In the genomic region with DNA sequence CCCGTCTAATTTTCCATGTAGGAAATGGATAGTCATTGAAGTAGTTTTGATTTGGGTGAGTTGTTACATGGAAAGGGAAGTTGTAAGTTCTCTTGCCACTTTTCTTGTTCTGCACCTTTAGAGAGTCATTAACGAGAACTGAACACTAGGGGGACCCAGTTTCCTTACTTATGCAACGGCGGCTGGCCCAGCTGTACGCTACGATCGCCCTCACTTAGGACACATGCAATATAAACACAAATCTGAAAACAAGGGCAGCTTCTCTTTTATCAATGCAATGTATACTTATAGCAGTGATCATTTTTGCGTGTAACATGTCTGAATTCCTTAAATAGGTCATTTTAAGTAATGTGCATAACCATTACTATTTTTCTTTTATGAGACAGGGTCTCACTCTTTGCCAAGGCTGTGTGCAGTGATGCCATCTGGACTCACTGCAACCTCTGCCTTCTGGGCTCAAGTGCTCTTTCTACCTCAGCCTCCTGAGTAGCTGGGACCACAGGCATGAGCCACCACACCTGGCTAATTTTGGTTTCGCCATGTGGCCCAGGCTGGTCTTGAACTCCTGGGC, we compare ENCODE assay signal across 8 cellular contexts. TPM values are rescaled to one million over a fixed set of nuclear protein-coding genes. Genes with fewer than 3 reads are reported as not detected.
A peak's percentile ranks its signal among the peaks of the same experiment; 100 is the strongest.
DNase-seq lines count a peak whose midpoint lies in the region; ATAC-seq, FAIRE-seq and TF ChIP-seq lines count a peak whose summit lies in the region.
"Not testable (repeated sequence)": the region's sequence is repeated elsewhere in the genome, so short reads cannot be mapped to it uniquely, and the experiment has no call there.

No MANE protein-coding gene starts in this region.

- not testable (repeated sequence) for H3K36me3 ChIP-seq in brain microvascular endothelial cell (replicated peaks); heart right ventricle
- H3K36me3 ChIP-seq in neutrophil = peaks cover 18% of the 10 kb centered on the region

- H3K4me2 ChIP-seq in A549 = peak overlapping the region; percentile 42

- TF ChIP-seq POLR2A in A549 (IDR thresholded peaks at IDR 0.05; ENCODE audit: low read length) = not testable (repeated sequence)

- FAIRE-seq in A549 (lab: Jason Lieb, UNC) = peak; percentile 98

- not testable (repeated sequence) for H3K27me3 ChIP-seq in brain microvascular endothelial cell (replicated peaks); heart right ventricle; neutrophil

- peak; percentile 86 to 95 for ATAC-seq in A549
- peak; percentile 39 for ATAC-seq in HG02852 (IDR thresholded peaks at IDR 0.05; ENCODE audit: unreplicated experiment)
- ATAC-seq in heart right ventricle = peak; percentile 46 to 83 (median 77)

- H3K27ac ChIP-seq in A549 (peak overlapping the region; percentile 0 to 23; a peak in 2 of 6 replicates), heart right ventricle (peak overlapping the region in 6 of 10 donors; percentile 2 to 48 (median 28)), neutrophil (peak overlapping the region; percentile 59)
- H3K27ac ChIP-seq in brain microvascular endothelial cell = not testable (repeated sequence)

- TF ChIP-seq EP300 in A549 (IDR thresholded peaks at IDR 0.05) = not testable (repeated sequence)

- intact Hi-C loops in heart right ventricle (cut with DNase I) = loop anchor here (2.0 to 10.0 kb wide), 14 partner anchors 132 to 499 kb away; a partner anchor contains a TSS

- not testable (repeated sequence) for H3K4me3 ChIP-seq in A549; brain microvascular endothelial cell (ENCODE audit: low read depth, low read length); heart right ventricle; neutrophil (ENCODE audit: low read depth in 1 of 2, low read length in 1 of 2)

- POLR2A ChIA-PET in A549 (lab: Yijun Ruan, JAX) = interaction anchor here (2.1 kb wide), 1 partner anchor 15 kb away, joined by 4 read pairs; a partner anchor contains a TSS

- CTCF ChIA-PET in A549 (lab: Yijun Ruan, JAX) = interaction anchor here (0.5 to 6.5 kb wide), 38 partner anchors 9 to 498 kb away, joined by 3 to 122 read pairs (median 7); a partner anchor contains a TSS

- TF ChIP-seq CTCF in A549 (IDR thresholded peaks at IDR 0.05) (peak; percentile 82), GM10266 (IDR thresholded peaks at IDR 0.05; ENCODE audit: control insufficient read depth, insufficient read depth, low read depth, missing control alignments) (peak; percentile 34), brain microvascular endothelial cell (IDR thresholded peaks at IDR 0.05; ENCODE audit: low read depth, low read length, missing control alignments) (peak; percentile 54), heart right ventricle (IDR thresholded peaks at IDR 0.05) (peak; percentile 50 to 80 (median 67)), neutrophil (IDR thresholded peaks at IDR 0.05) (peak; percentile 71)

- in situ Hi-C loops in brain microvascular endothelial cell (cut with HindIII; ENCODE audit: low pct_ligation_motif_present, low sequenced_read_pairs) = not testable (repeated sequence)

- H3K4me1 ChIP-seq in A549 = peaks cover 10% of the 10 kb centered on the region; the same call in 1 of the 3 replicates
- peaks cover 0 to 35% (median 14%) of the 10 kb centered on the region in 9 donors for H3K4me1 ChIP-seq in heart right ventricle
- H3K4me1 ChIP-seq in neutrophil (ENCODE audit: control insufficient read depth in 1 of 2, insufficient read depth in 1 of 2, low read depth in 1 of 2, low read length in 1 of 2) = peaks cover 20 to 27% of the 10 kb centered on the region in 2 experiments

- peak; percentile 75 to 92 for TF ChIP-seq RAD21 in A549 (conservative IDR thresholded peaks at IDR 0.05 in 1 of 2, IDR thresholded peaks at IDR 0.05 in 1 of 2)

- WGBS in A549 (ENCODE audit: missing lambda C conversion rate) = 12% methylated on average over 9 of the region's 9 CpGs
- WGBS in heart right ventricle, 2 donors = 11 to 12% methylated on average over 9 of the region's 9 CpGs

- DNase-seq in A549 (ENCODE audit: low read depth in 1 of 2, low spot score in 1 of 2) = peak in 1 of 2 experiments; percentile 56
- not testable (repeated sequence) for DNase-seq in GM10266 (ENCODE audit: extremely low spot score); brain microvascular endothelial cell
- peak; percentile 41 for DNase-seq in NCI-H1694 treated with DMSO at 0.1 percent for 48 hours (lab: John Stamatoyannopoulos, UW)
- peak; percentile 54 for DNase-seq in SK-N-DZ (ENCODE audit: low spot score)
- peak in 1 of 2 donors; percentile 71 for DNase-seq in heart right ventricle

- H3K9me3 ChIP-seq in A549, heart right ventricle, neutrophil: not testable (repeated sequence)

TF ChIP-seq in A549, 52 proteins besides CTCF, POLR2A, EP300 and RAD21:
- TF ChIP-seq SMC3 (IDR thresholded peaks at IDR 0.05) = peak; percentile 94

RNA-seq across cellular contexts. Expression of a gene that starts 15.4 kb away (rescaled TPM):
- polyA plus RNA-seq in A549 (2011; rRNA removed) (186 and 201 TPM in 2 replicates), A549 (2017; fragmentation: RNase III; extraction: RNeasy Plus Mini Kit Qiagen cat#74134 plus additional on column Dnase treatment) (105 to 111 TPM (median 109 TPM) in 3 replicates), heart right ventricle (10 to 100 TPM; 41.6 to 77.4 TPM)
- 80.2 and 84.0 TPM in 2 replicates for polyA plus RNA-seq in A549 (2012; cell fraction: cytosol; rRNA removed)
- 34.3 and 46.9 TPM in 2 replicates for polyA plus RNA-seq in A549 (2012; cell fraction: nucleus; rRNA removed)
- 42.1 and 44.1 TPM in 2 replicates for polyA minus RNA-seq in A549 (2011; rRNA and poly(A)+ RNA removed)
- polyA plus RNA-seq in SK-N-DZ (2014; cell fraction: cytosol; rRNA removed) = 122 and 134 TPM in 2 replicates
- 113 and 125 TPM in 2 replicates for polyA plus RNA-seq in SK-N-DZ (2014; cell fraction: nucleus; rRNA removed)
- total RNA-seq in heart right ventricle = 100 to 1,000 TPM in 8 of 10 donors, 10 to 100 TPM in 2; 70.7 to 140 (median 111) TPM

RNA-seq across cellular contexts. Expression of a gene that starts 27.7 kb away (rescaled TPM):
- polyA plus RNA-seq in A549 (2011; rRNA removed) (0.28 and 0.52 TPM in 2 replicates), A549 (2017; fragmentation: RNase III; extraction: RNeasy Plus Mini Kit Qiagen cat#74134 plus additional on column Dnase treatment) (0.08 to 0.33 TPM (median 0.17 TPM) in 3 replicates), heart right ventricle (under 1 TPM; 0.14 to 0.80 TPM)
- 0.17 and 0.19 TPM in 2 replicates for polyA plus RNA-seq in A549 (2012; cell fraction: cytosol; rRNA removed)
- 0.10 and 0.15 TPM in 2 replicates for polyA plus RNA-seq in A549 (2012; cell fraction: nucleus; rRNA removed)
- polyA minus RNA-seq in A549 (2011; rRNA and poly(A)+ RNA removed) = 0.39 and 0.50 TPM in 2 replicates
- 0.23 and 0.46 TPM in 2 replicates for polyA plus RNA-seq in SK-N-DZ (2014; cell fraction: cytosol; rRNA removed)
- polyA plus RNA-seq in SK-N-DZ (2014; cell fraction: nucleus; rRNA removed) = 0.35 and 0.38 TPM in 2 replicates
- 1 to 10 TPM in 2 of 10 donors, under 1 TPM in 7, not detected in 1; 0.16 to 1.9 (median 0.59) TPM for total RNA-seq in heart right ventricle

RNA-seq across cellular contexts. Expression of a gene that starts 28.1 kb away (rescaled TPM):
- polyA plus RNA-seq in A549 (2011; rRNA removed) (1.6 and 1.7 TPM in 2 replicates), A549 (2017; fragmentation: RNase III; extraction: RNeasy Plus Mini Kit Qiagen cat#74134 plus additional on column Dnase treatment) (0.32 to 0.60 TPM (median 0.57 TPM) in 3 replicates), heart right ventricle (1 to 10 TPM in 1 of 2 donors, under 1 TPM in 1; 0.95 to 3.5 TPM)
- polyA plus RNA-seq in A549 (2012; cell fraction: cytosol; rRNA removed) = 0.95 and 1.0 TPM in 2 replicates
- polyA plus RNA-seq in A549 (2012; cell fraction: nucleus; rRNA removed) = 0.47 and 1.3 TPM in 2 replicates
- polyA minus RNA-seq in A549 (2011; rRNA and poly(A)+ RNA removed) = 1.3 and 1.8 TPM in 2 replicates
- polyA plus RNA-seq in SK-N-DZ (2014; cell fraction: cytosol; rRNA removed) = 3.4 and 6.3 TPM in 2 replicates
- polyA plus RNA-seq in SK-N-DZ (2014; cell fraction: nucleus; rRNA removed) = 7.8 and 9.5 TPM in 2 replicates
- total RNA-seq in heart right ventricle = 1 to 10 TPM; 2.5 to 6.2 (median 3.5) TPM

Comparison
In these comparisons a context has a peak if more than half of its experiments do, and no peak if none do; other contexts are left out.
1. ATAC-seq: peak in every context shown above with its lines; median percentile 90 in A549; 77 in heart right ventricle; 39 in HG02852.